ENCODE assay signal across 1 cellular context in the genomic region with DNA sequence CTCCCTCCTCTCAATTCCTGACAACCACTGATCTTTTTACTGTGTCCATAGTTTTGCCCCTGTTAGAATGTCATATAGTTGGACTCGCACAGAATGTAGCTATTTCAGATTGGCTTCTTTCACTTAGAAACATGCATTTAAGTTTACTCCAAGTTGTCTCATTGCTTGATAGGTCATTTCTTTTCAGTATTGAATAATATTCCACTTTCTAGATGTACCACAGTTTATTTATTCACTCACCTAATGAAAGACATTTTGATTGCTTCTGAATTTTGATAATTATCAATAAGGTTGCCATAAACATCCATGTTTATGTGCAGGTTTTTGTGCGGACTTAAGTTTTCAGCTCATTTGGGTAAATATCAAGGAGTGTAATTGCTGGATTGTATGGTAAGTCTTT.
TF ChIP-seq lines count a peak whose summit lies in the region.

No MANE protein-coding gene starts in this region.

TF ChIP-seq in SK-N-SH treated with all-trans-retinoic acid at 6 μM for 48 hours, 23 proteins besides CTCF, POLR2A, EP300 and RAD21 (continued from another document):
- TF ChIP-seq, protein P1, sequence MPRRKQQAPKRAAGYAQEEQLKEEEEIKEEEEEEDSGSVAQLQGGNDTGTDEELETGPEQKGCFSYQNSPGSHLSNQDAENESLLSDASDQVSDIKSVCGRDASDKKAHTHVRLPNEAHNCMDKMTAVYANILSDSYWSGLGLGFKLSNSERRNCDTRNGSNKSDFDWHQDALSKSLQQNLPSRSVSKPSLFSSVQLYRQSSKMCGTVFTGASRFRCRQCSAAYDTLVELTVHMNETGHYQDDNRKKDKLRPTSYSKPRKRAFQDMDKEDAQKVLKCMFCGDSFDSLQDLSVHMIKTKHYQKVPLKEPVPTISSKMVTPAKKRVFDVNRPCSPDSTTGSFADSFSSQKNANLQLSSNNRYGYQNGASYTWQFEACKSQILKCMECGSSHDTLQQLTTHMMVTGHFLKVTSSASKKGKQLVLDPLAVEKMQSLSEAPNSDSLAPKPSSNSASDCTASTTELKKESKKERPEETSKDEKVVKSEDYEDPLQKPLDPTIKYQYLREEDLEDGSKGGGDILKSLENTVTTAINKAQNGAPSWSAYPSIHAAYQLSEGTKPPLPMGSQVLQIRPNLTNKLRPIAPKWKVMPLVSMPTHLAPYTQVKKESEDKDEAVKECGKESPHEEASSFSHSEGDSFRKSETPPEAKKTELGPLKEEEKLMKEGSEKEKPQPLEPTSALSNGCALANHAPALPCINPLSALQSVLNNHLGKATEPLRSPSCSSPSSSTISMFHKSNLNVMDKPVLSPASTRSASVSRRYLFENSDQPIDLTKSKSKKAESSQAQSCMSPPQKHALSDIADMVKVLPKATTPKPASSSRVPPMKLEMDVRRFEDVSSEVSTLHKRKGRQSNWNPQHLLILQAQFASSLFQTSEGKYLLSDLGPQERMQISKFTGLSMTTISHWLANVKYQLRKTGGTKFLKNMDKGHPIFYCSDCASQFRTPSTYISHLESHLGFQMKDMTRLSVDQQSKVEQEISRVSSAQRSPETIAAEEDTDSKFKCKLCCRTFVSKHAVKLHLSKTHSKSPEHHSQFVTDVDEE (CRISPR knock-in tag; IDR thresholded peaks at IDR 0.05), result no peak
- no peak for TF ChIP-seq GLIS3 (CRISPR knock-in tag; IDR thresholded peaks at IDR 0.05)
